Comparison of ENCODE assay signal across 22 cellular contexts in genomic region chr6:72784071-72784470, GRCh38.
A peak's percentile ranks its signal among the peaks of the same experiment; 100 is the strongest.
DNase-seq lines count a peak whose midpoint lies in the region; ATAC-seq and TF ChIP-seq lines count a peak whose summit lies in the region.
"Had no signal": no experiment of that assay in that cellular context is flagged by ENCODE, and none has a peak within 500 bp of the region (broad histone marks: within the 10 kb centered on the region; RNA-seq: fewer than 3 reads in every experiment).

No MANE protein-coding gene starts in this region.

- WGBS in mammary epithelial cell (ENCODE audit: low coverage, missing lambda C conversion rate): 39% methylated on average over 3 of the region's 3 CpGs

- DNase-seq in A172 (ENCODE audit: low spot score) (peak; percentile 9), HT1080 (ENCODE audit: low read depth) (peak; percentile 41), mammary epithelial cell (peak; percentile 25), iris pigment epithelial cell (ENCODE audit: low read depth) (peak; percentile 24), NCI-H345 (lab: John Stamatoyannopoulos, UW) (no peak), amygdala (lab: John Stamatoyannopoulos, UW) (no peak), SW480 (ENCODE audit: low spot score) (no peak)
- DNase-seq: activated CD4-positive, alpha-beta T cell treated with anti-CD3 and anti-CD28 coated beads for 1 hour; activated CD8-positive, alpha-beta memory T cell treated with anti-CD3 and anti-CD28 coated beads for 24 hours; CD4-positive, CD25-positive, alpha-beta regulatory T cell; central memory CD4-positive, alpha-beta T cell; DMS 273 treated with DMSO at 0.1 percent for 48 hours; effector CD8-positive, alpha-beta T cell; KBM-7; MV-4-11; natural killer cell; NCI-H1930; NCI-H446 treated with DMSO at 0.1 percent for 48 hours; NK-92 treated with Interleukin-12 subunit alpha and Interleukin-12 subunit beta, amount 100 ng/mL, for 24 hours; SK-N-SH; stimulated activated CD4-positive, alpha-beta T cell treated with anti-CD3 and anti-CD28 coated beads, Interleukin-4, amount 100 ng/mL, for 24 hours had no signal

- intact Hi-C loops in mammary epithelial cell (cut with micrococcal nuclease): loop anchor here (10.0 kb wide), 1 partner anchor 159 kb away; the partner anchor contains the start of gene KCNQ5

- CTCF ChIA-PET in mammary epithelial cell (lab: Charles Lee; ENCODE audit: low non-redundant PET): no interaction called here

- H3K9ac ChIP-seq in mammary epithelial cell (ENCODE audit: insufficient read depth, low read length): no peak overlapping the region
- H3K9ac ChIP-seq: SK-N-SH had no signal

- no peaks in the 10 kb centered on the region for H3K36me3 ChIP-seq in mammary epithelial cell (ENCODE audit: insufficient read depth, low read length)

- H3K4me1 ChIP-seq in mammary epithelial cell (ENCODE audit: insufficient read depth, low read length): peaks cover 46% of the 10 kb centered on the region

- H3K27me3 ChIP-seq in mammary epithelial cell (ENCODE audit: insufficient read depth, low read length): no peaks in the 10 kb centered on the region

- H2AFZ ChIP-seq in mammary epithelial cell (ENCODE audit: low read depth, low read length): peak overlapping the region; percentile 63

- H3K27ac ChIP-seq in mammary epithelial cell (ENCODE audit: insufficient read depth, low read depth, low read length): peak overlapping the region; percentile 54

- in situ Hi-C loops in mammary epithelial cell (cut with MboI; ENCODE audit: low sequenced_read_pairs in 2 of 2): no loop called here

- peaks cover 9% of the 10 kb centered on the region for H3K79me2 ChIP-seq in mammary epithelial cell (ENCODE audit: insufficient read depth, low read length)

- no peaks in the 10 kb centered on the region for H4K20me1 ChIP-seq in mammary epithelial cell (ENCODE audit: insufficient read depth, low read length)

- no peak for TF ChIP-seq CTCF in mammary epithelial cell (conservative IDR thresholded peaks at IDR 0.05 in 1 of 2, IDR thresholded peaks at IDR 0.05 in 1 of 2; ENCODE audit: extremely low read depth in 1 of 2, insufficient read depth in 1 of 2, low read depth in 1 of 2, low read length in 2 of 2)

- no peak for ATAC-seq in SK-N-SH treated with all-trans-retinoic acid at 6 μM for 48 hours
- ATAC-seq: natural killer cell had no signal

- no peak overlapping the region for H3K4me3 ChIP-seq in mammary epithelial cell (replicated peaks in 1 of 3; ENCODE audit: insufficient read depth in 1 of 3, low read depth in 2 of 3, low read length in 3 of 3)

- peak overlapping the region; percentile 36 for H3K4me2 ChIP-seq in mammary epithelial cell (ENCODE audit: insufficient read depth, low read depth, low read length)
- H3K4me2 ChIP-seq: SK-N-SH had no signal

- no TSS peak for BruUV-seq in mammary epithelial cell (replicated peaks; lab: Mats Ljungman, UMichigan)

- dilution Hi-C loops in mammary epithelial cell (cut with HindIII; ENCODE audit: low sequenced_read_pairs): no loop called here

- no peaks in the 10 kb centered on the region for H3K9me3 ChIP-seq in mammary epithelial cell (replicated peaks; ENCODE audit: insufficient read depth, low read length)
- H3K9me3 ChIP-seq: SK-N-SH had no signal

TF ChIP-seq in SK-N-SH treated with all-trans-retinoic acid at 6 μM for 48 hours, 23 proteins besides CTCF, POLR2A, EP300 and RAD21:
- TF ChIP-seq ZC3H10 (CRISPR knock-in tag; IDR thresholded peaks at IDR 0.05) (no peak), ZFP30 (CRISPR knock-in tag; IDR thresholded peaks at IDR 0.05) (no peak)

Comparison
In these comparisons a context has a peak if more than half of its experiments do, and no peak if none do; other contexts are left out.
1. DNase-seq: peak in A172 (single experiment), HT1080 (single experiment), mammary epithelial cell (single experiment) and iris pigment epithelial cell (single experiment); none in NCI-H345 (single experiment), amygdala (0 of 56) and SW480 (single experiment).